8 cellular contexts compared by ENCODE assay signal in the genomic region with DNA sequence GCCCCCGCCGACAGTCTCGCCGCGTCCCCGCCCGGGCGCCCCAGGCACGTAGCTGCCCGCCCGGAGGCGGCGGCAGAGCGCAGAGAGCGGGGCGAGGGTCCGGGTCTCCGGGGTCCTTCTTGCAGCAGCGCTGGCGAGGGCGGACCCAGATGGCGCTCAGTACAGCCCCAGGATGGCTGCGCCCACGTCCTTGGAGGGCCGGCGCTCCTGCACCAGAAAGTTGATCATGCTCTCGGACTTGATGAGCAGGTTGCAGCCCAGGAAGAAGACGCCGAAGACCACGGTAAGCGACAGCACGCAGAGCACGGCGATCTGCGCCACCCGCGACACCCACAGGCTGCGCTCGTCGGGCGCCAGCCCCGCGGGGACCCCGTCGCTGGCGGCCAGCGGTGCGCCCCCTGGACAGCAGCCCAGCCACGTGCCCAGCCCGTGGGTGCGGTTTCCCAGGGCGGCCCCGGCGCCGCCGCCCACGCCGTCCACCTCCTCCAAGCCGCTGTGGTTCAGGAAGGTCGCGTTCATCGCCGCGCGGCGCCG. TPM values are rescaled to one million over a fixed set of nuclear protein-coding genes. Genes with fewer than 3 reads are reported as not detected.
DNase-seq lines count a peak whose midpoint lies in the region; ATAC-seq, FAIRE-seq and TF ChIP-seq lines count a peak whose summit lies in the region.

No MANE protein-coding gene starts in this region.

- FAIRE-seq in D721Med (lab: Jason Lieb, UNC): no peak

- H3K4me1 Mint-ChIP-seq in endothelial cell (ENCODE audit: unreplicated experiment) (peaks cover 14% of the 10 kb centered on the region), neural crest cell (peaks cover 34% of the 10 kb centered on the region)

- H3K36me3 ChIP-seq in SJCRH30: no peaks in the 10 kb centered on the region

- peak overlapping the region; percentile 6; the same call in 1 of the 2 replicates for H3K27ac ChIP-seq in SJCRH30

- H3K27me3 Mint-ChIP-seq in endothelial cell (ENCODE audit: unreplicated experiment) (peaks cover 16% of the 10 kb centered on the region), neural crest cell (ENCODE audit: low read depth) (peaks cover 66% of the 10 kb centered on the region)

- H3K4me1 ChIP-seq in SJCRH30: peaks cover 9% of the 10 kb centered on the region

- peak; percentile 22 for DNase-seq in ELR (ENCODE audit: low read depth)
- DNase-seq in SJCRH30: peak; percentile 32 to 51
- peak; percentile 20 for DNase-seq in endothelial cell (ENCODE audit: low spot score)
- DNase-seq in neural crest cell (ENCODE audit: low read depth, low spot score): no peak
- DNase-seq in D721Med (ENCODE audit: insufficient read length, low spot score): no peak

- peak overlapping the region; percentile 66 for H3K4me3 ChIP-seq in SJCRH30

- H3K4me3 Mint-ChIP-seq in endothelial cell (ENCODE audit: unreplicated experiment) (no peak overlapping the region), neural crest cell (peak overlapping the region; percentile 93)

- no peaks in the 10 kb centered on the region for H3K9me3 ChIP-seq in SJCRH30 (replicated peaks)

- H3K9me3 Mint-ChIP-seq in endothelial cell (ENCODE audit: unreplicated experiment) (no peaks in the 10 kb centered on the region), neural crest cell (no peaks in the 10 kb centered on the region)

- H3K27me3 ChIP-seq in SJCRH30: no peaks in the 10 kb centered on the region

- H3K27ac Mint-ChIP-seq in endothelial cell (ENCODE audit: unreplicated experiment): no peak overlapping the region
- no peak overlapping the region for H3K27ac Mint-ChIP-seq in neural crest cell (ENCODE audit: unreplicated experiment)

- ATAC-seq in HG03095 (IDR thresholded peaks at IDR 0.05; ENCODE audit: unreplicated experiment) (no peak), GM19351 (IDR thresholded peaks at IDR 0.05; ENCODE audit: unreplicated experiment) (no peak), HG02840 (IDR thresholded peaks at IDR 0.05; ENCODE audit: low FRiP score, unreplicated experiment) (no peak)

- H3K36me3 Mint-ChIP-seq in endothelial cell (ENCODE audit: low read depth, unreplicated experiment) (peaks cover 7% of the 10 kb centered on the region), neural crest cell (ENCODE audit: low read depth) (no peaks in the 10 kb centered on the region)

- TF ChIP-seq CTCF in endothelial cell (IDR thresholded peaks at IDR 0.05; ENCODE audit: unreplicated experiment): no peak
- no peak for TF ChIP-seq CTCF in neural crest cell (conservative IDR thresholded peaks at IDR 0.05)
- no peak for TF ChIP-seq CTCF in D721Med (IDR thresholded peaks at IDR 0.05; ENCODE audit: insufficient read depth, missing control alignments)

RNA-seq across cellular contexts. Expression of gene RPRML, which starts 0.5 kb away (rescaled TPM):
- 9.1 and 9.9 TPM in 2 replicates for total RNA-seq in SJCRH30 (2014; rRNA removed; shearing (Covaris generic))
- total RNA-seq in endothelial cell (ENCODE audit: unreplicated experiment) (not detected), neural crest cell (1.6 and 1.8 TPM in 2 replicates)

RNA-seq across cellular contexts. Expression of gene GOSR2, which starts 55.6 kb away (rescaled TPM):
- 45.4 and 48.9 TPM in 2 replicates for total RNA-seq in SJCRH30 (2014; rRNA removed; shearing (Covaris generic))
- total RNA-seq in endothelial cell (ENCODE audit: unreplicated experiment) (51.2 TPM), neural crest cell (46.1 and 52.8 TPM in 2 replicates)

Comparison
In these comparisons a context has a peak if more than half of its experiments do, and no peak if none do; other contexts are left out.
1. DNase-seq: peak in ELR (single experiment), SJCRH30 (2 of 2) and endothelial cell (single experiment); none in neural crest cell (single experiment) and D721Med (single experiment).